Comparison of ENCODE assay signal across 1 cellular context in the genomic region with DNA sequence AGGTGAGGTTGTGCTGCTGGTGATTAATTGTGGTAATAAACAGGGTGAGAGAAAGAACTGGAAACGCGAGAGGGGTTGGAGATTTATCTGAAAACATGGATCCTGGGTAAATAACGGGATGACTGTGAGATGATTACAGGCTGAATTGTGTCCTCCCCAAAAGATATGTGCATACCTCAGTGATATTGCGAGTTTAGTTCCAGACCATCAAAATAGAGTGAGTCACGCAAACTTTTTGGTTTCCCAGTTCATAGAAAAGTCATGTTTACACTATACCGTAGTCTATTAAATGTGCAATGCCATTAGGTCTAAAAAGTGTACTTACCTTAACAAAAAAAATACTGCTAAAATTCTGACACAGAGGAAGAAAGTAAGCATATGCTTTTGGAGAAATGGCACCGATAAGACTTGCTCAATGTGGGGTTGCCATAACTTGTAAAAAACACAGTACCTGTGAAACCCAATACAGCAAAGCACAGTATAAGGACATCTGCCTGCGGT.
TF ChIP-seq lines count a peak whose summit lies in the region.

No MANE protein-coding gene starts in this region.

TF ChIP-seq in H1, 55 proteins besides CTCF, POLR2A, EP300 and RAD21:
- TF ChIP-seq, protein P1, sequence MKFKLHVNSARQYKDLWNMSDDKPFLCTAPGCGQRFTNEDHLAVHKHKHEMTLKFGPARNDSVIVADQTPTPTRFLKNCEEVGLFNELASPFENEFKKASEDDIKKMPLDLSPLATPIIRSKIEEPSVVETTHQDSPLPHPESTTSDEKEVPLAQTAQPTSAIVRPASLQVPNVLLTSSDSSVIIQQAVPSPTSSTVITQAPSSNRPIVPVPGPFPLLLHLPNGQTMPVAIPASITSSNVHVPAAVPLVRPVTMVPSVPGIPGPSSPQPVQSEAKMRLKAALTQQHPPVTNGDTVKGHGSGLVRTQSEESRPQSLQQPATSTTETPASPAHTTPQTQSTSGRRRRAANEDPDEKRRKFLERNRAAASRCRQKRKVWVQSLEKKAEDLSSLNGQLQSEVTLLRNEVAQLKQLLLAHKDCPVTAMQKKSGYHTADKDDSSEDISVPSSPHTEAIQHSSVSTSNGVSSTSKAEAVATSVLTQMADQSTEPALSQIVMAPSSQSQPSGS (IDR thresholded peaks at IDR 0.05; ENCODE audit: low read length): no peak
- TF ChIP-seq TAF7 (optimal IDR thresholded peaks at IDR 0.05; ENCODE audit: borderline replicate concordance, low read depth, low read length) (no peak), GTF2F1 (IDR thresholded peaks at IDR 0.05; ENCODE audit: borderline replicate concordance, low read depth, low read length) (no peak), PHF8 (conservative IDR thresholded peaks at IDR 0.05; ENCODE audit: low read depth, low read length) (no peak), GABPA (IDR thresholded peaks at IDR 0.05; ENCODE audit: borderline replicate concordance, insufficient read depth, low read length) (no peak), CREB1 (IDR thresholded peaks at IDR 0.05) (no peak), CBX8 (IDR thresholded peaks at IDR 0.05; ENCODE audit: borderline replicate concordance, low read depth, low read length) (no peak), SIX5 (IDR thresholded peaks at IDR 0.05; ENCODE audit: low read depth, low read length) (no peak), EGR1 (IDR thresholded peaks at IDR 0.05; ENCODE audit: borderline replicate concordance, low read depth, low read length) (no peak), POLR2AphosphoS5 (IDR thresholded peaks at IDR 0.05; ENCODE audit: low read depth, low read length) (no peak)
- TF ChIP-seq, protein P2, sequence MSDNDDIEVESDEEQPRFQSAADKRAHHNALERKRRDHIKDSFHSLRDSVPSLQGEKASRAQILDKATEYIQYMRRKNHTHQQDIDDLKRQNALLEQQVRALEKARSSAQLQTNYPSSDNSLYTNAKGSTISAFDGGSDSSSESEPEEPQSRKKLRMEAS (IDR thresholded peaks at IDR 0.05): no peak
- TF ChIP-seq, protein P3, sequence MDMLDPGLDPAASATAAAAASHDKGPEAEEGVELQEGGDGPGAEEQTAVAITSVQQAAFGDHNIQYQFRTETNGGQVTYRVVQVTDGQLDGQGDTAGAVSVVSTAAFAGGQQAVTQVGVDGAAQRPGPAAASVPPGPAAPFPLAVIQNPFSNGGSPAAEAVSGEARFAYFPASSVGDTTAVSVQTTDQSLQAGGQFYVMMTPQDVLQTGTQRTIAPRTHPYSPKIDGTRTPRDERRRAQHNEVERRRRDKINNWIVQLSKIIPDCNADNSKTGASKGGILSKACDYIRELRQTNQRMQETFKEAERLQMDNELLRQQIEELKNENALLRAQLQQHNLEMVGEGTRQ (IDR thresholded peaks at IDR 0.05; ENCODE audit: low read length): no peak
